25 cellular contexts compared by ENCODE assay signal in the genomic region with DNA sequence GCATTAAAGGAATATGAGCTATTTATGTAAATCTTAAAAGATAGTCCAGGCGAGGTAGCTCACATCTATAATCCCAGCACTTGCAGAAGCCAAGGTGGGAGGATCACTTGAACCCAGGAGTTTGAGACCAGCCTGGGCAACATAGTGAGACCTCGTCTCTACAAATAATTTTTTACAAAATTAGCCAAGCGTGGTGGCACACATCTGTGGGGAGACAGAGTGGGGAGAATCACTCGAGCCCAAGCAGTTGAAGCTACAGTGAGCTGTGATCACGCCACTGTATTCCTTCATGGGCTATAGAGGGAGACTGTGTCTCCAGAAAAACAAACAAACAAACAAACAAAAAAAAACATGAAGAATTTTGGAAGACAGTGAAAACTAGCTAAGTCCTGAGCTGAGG. TPM values are rescaled to one million over a fixed set of nuclear protein-coding genes. Genes with fewer than 3 reads are reported as not detected.
DNase-seq lines count a peak whose midpoint lies in the region; ATAC-seq and TF ChIP-seq lines count a peak whose summit lies in the region.
"Had no signal": no experiment of that assay in that cellular context is flagged by ENCODE, and none has a peak within 500 bp of the region (broad histone marks: within the 10 kb centered on the region; RNA-seq: fewer than 3 reads in every experiment).

No MANE protein-coding gene starts in this region.

- no peaks in the 10 kb centered on the region for H3K4me1 ChIP-seq in mucosa of descending colon (ENCODE audit: low read depth)
- H3K4me1 ChIP-seq: left ventricle myocardium inferior had no signal

- peak overlapping the region; percentile 23 for H3K4me2 ChIP-seq in SU-DHL-6 (ENCODE audit: low read depth, low read length, poor library complexity, severe bottlenecking)
- H3K4me2 ChIP-seq: neural progenitor cell had no signal

- intact Hi-C loops in mucosa of descending colon (cut with DNase I, micrococcal nuclease), result no loop called here

- no peak overlapping the region for H3K27ac ChIP-seq in SU-DHL-6 (ENCODE audit: low read depth, low read length)
- H3K27ac ChIP-seq: left ventricle myocardium inferior, neural progenitor cell, skin epidermis, tibial nerve, VCaP had no signal

- no peak for DNase-seq in stimulated activated naive B cell treated with anti-CD40 and anti-IgM and Interleukin-4, amounts not matched to agents 10 μg/mL and 1 μg/mL and 100 μg/mL, for 72 hours
- no peak for DNase-seq in activated gamma-delta T cell (lab: John Stamatoyannopoulos, UW)
- DNase-seq in mucosa of descending colon, result no peak
- no peak for DNase-seq in nucleus accumbens (lab: John Stamatoyannopoulos, UW)
- DNase-seq: activated CD4-positive, alpha-beta memory T cell treated with anti-CD3 and anti-CD28 coated beads for 36 hours; activated naive CD4-positive, alpha-beta T cell; COR-L47; DMS79 treated with DMSO at 0.1 percent for 48 hours; HCEC 1CT; head of caudate nucleus; KG1; left ventricle myocardium inferior; NCI-H187; NCI-H82; stimulated activated CD4-positive, alpha-beta T cell treated with anti-CD3 and anti-CD28 coated beads, Interleukin-2, amount 100 ng/mL, for 24 hours; T-helper 2 cell had no signal

- no peaks in the 10 kb centered on the region for H3K27me3 ChIP-seq in SU-DHL-6 (ENCODE audit: low read length)
- H3K27me3 ChIP-seq: neural progenitor cell, tibial nerve had no signal

- peaks cover 4% of the 10 kb centered on the region for H3F3A ChIP-seq in SU-DHL-6 (ENCODE audit: insufficient read depth)

- peaks cover 30 to 43% of the 10 kb centered on the region in 2 donors for H3K4me1 Mint-ChIP-seq in stimulated activated naive B cell treated with anti-CD40 and anti-IgM and Interleukin-4, amounts not matched to agents 10 μg/mL and 1 μg/mL and 100 μg/mL, for 72 hours

- no peak overlapping the region for H2AFZ ChIP-seq in SU-DHL-6 (ENCODE audit: low read depth, low read length, severe bottlenecking)
- H2AFZ ChIP-seq: neural progenitor cell had no signal

- H3K36me3 Mint-ChIP-seq in stimulated activated naive B cell treated with anti-CD40 and anti-IgM and Interleukin-4, amounts not matched to agents 10 μg/mL and 1 μg/mL and 100 μg/mL, for 72 hours, result peaks cover 27 to 35% of the 10 kb centered on the region in 2 donors

- no peak overlapping the region for H3K27ac Mint-ChIP-seq in stimulated activated naive B cell treated with anti-CD40 and anti-IgM and Interleukin-4, amounts not matched to agents 10 μg/mL and 1 μg/mL and 100 μg/mL, for 72 hours
- H3K27ac Mint-ChIP-seq: activated CD4-positive, alpha-beta memory T cell treated with anti-CD3 and anti-CD28 coated beads for 36 hours; neural progenitor cell; stimulated activated naive CD8-positive, alpha-beta T cell treated with anti-CD3 and anti-CD28 coated beads, Interleukin-15, Interleukin-2, amounts not matched to agents 100 ng/mL and 50 ng/mL, for 24 hours had no signal

- TF ChIP-seq CTCF in SU-DHL-6 (IDR thresholded peaks at IDR 0.05; ENCODE audit: insufficient read depth, low read length, poor library complexity, severe bottlenecking) (no peak), mucosa of descending colon (IDR thresholded peaks at IDR 0.05) (no peak)

- peak; percentile 31 for ATAC-seq in GM18907 (IDR thresholded peaks at IDR 0.05; ENCODE audit: unreplicated experiment)
- peak; percentile 33 for ATAC-seq in HG02678 (IDR thresholded peaks at IDR 0.05; ENCODE audit: unreplicated experiment)
- peak; percentile 25 to 65 for ATAC-seq in stimulated activated naive B cell treated with anti-CD40 and anti-IgM and Interleukin-4, amounts not matched to agents 10 μg/mL and 1 μg/mL and 100 μg/mL, for 72 hours (replicated peaks)
- no peak for ATAC-seq in mucosa of descending colon
- ATAC-seq: Panc1 had no signal

- no peaks in the 10 kb centered on the region for H3K27me3 Mint-ChIP-seq in stimulated activated naive B cell treated with anti-CD40 and anti-IgM and Interleukin-4, amounts not matched to agents 10 μg/mL and 1 μg/mL and 100 μg/mL, for 72 hours
- H3K27me3 Mint-ChIP-seq: activated CD4-positive, alpha-beta memory T cell treated with anti-CD3 and anti-CD28 coated beads for 36 hours; stimulated activated naive CD8-positive, alpha-beta T cell treated with anti-CD3 and anti-CD28 coated beads, Interleukin-15, Interleukin-2, amounts not matched to agents 100 ng/mL and 50 ng/mL, for 24 hours had no signal

- no peaks in the 10 kb centered on the region for H4K20me1 ChIP-seq in SU-DHL-6 (ENCODE audit: low read depth, low read length)

- H3K36me3 ChIP-seq in SU-DHL-6 (ENCODE audit: low read length), result peaks cover 4% of the 10 kb centered on the region; the same call in 1 of the 2 replicates
- no peaks in the 10 kb centered on the region for H3K36me3 ChIP-seq in mucosa of descending colon (ENCODE audit: low read depth)
- H3K36me3 ChIP-seq: neural progenitor cell had no signal

- H3K79me2 ChIP-seq in SU-DHL-6 (ENCODE audit: insufficient read depth, low read length), result peaks cover 18% of the 10 kb centered on the region

- H3K9me2 ChIP-seq in SU-DHL-6 (replicated peaks; ENCODE audit: insufficient read depth, low read length), result no peaks in the 10 kb centered on the region

- H3K4me3 ChIP-seq in SU-DHL-6 (ENCODE audit: insufficient read depth, low read length, poor library complexity, severe bottlenecking) (no peak overlapping the region), mucosa of descending colon (no peak overlapping the region)
- H3K4me3 ChIP-seq: left ventricle myocardium inferior, neural progenitor cell, skin epidermis, tibial nerve had no signal

- H3K4me3 Mint-ChIP-seq in stimulated activated naive B cell treated with anti-CD40 and anti-IgM and Interleukin-4, amounts not matched to agents 10 μg/mL and 1 μg/mL and 100 μg/mL, for 72 hours, result peak overlapping the region; percentile 46 to 62
- H3K4me3 Mint-ChIP-seq: activated CD4-positive, alpha-beta memory T cell treated with anti-CD3 and anti-CD28 coated beads for 36 hours; neural progenitor cell; stimulated activated naive CD8-positive, alpha-beta T cell treated with anti-CD3 and anti-CD28 coated beads, Interleukin-15, Interleukin-2, amounts not matched to agents 100 ng/mL and 50 ng/mL, for 24 hours had no signal

- H3K9ac ChIP-seq in SU-DHL-6 (ENCODE audit: low read length), result no peak overlapping the region
- H3K9ac ChIP-seq: neural progenitor cell had no signal

- H3K9me3 Mint-ChIP-seq in stimulated activated naive B cell treated with anti-CD40 and anti-IgM and Interleukin-4, amounts not matched to agents 10 μg/mL and 1 μg/mL and 100 μg/mL, for 72 hours, result no peaks in the 10 kb centered on the region
- H3K9me3 Mint-ChIP-seq: activated CD4-positive, alpha-beta memory T cell treated with anti-CD3 and anti-CD28 coated beads for 36 hours; neural progenitor cell; stimulated activated naive CD8-positive, alpha-beta T cell treated with anti-CD3 and anti-CD28 coated beads, Interleukin-15, Interleukin-2, amounts not matched to agents 100 ng/mL and 50 ng/mL, for 24 hours had no signal

- no peaks in the 10 kb centered on the region for H3K9me3 ChIP-seq in SU-DHL-6 (ENCODE audit: insufficient read depth, low read length)
- no peaks in the 10 kb centered on the region for H3K9me3 ChIP-seq in mucosa of descending colon
- H3K9me3 ChIP-seq: left ventricle myocardium inferior, tibial nerve had no signal

RNA-seq across cellular contexts. Expression of gene HERC4, which starts 28.4 kb away (rescaled TPM):
- 10 to 100 TPM; 54.1 to 72.2 (median 62.3) TPM for total RNA-seq in mucosa of descending colon
